ENCODE assay signal across 11 cellular contexts in genomic region chr21:45972353-45972715, GRCh38. TPM values are rescaled to one million over a fixed set of nuclear protein-coding genes. Genes with fewer than 3 reads are reported as not detected.
A peak's percentile ranks its signal among the peaks of the same experiment; 100 is the strongest.
DNase-seq lines count a peak whose midpoint lies in the region; TF ChIP-seq lines count a peak whose summit lies in the region.
"Had no signal": no experiment of that assay in that cellular context is flagged by ENCODE, and none has a peak within 500 bp of the region (broad histone marks: within the 10 kb centered on the region; RNA-seq: fewer than 3 reads in every experiment).

No MANE protein-coding gene starts in this region.

- CTCF ChIA-PET in PC-9 (lab: Charles Lee), result interaction anchor here (1.0 kb wide), 1 partner anchor 171 kb away, joined by 5 read pairs; no protein-coding TSS in a partner anchor

- intact Hi-C loops in PC-9 (cut with micrococcal nuclease; ENCODE audit: unreplicated experiment), result loop anchor here (2.0 to 5.0 kb wide), 2 partner anchors 125 to 170 kb away; partner anchors contain the start of gene COL6A2

- no peaks in the 10 kb centered on the region; the same call in 1 of the 2 replicates for H3F3A ChIP-seq in PC-9 (ENCODE audit: insufficient read depth, low read depth)

- no peak overlapping the region for H3K4me3 ChIP-seq in esophagus (ENCODE audit: low read depth in 1 of 2, low read length in 2 of 2)
- H3K4me3 ChIP-seq in muscle layer of duodenum (ENCODE audit: low read depth in 1 of 2, low read length in 2 of 2), result peak overlapping the region in 1 of 2 donors; percentile 64
- peak overlapping the region; percentile 40 for H3K4me3 ChIP-seq in urinary bladder (ENCODE audit: low read depth, low read length)
- H3K4me3 ChIP-seq in PC-9, result no peak overlapping the region

- no peak for TF ChIP-seq CTCF in PC-9 (conservative IDR thresholded peaks at IDR 0.05)

- no peaks in the 10 kb centered on the region for H3K9me2 ChIP-seq in PC-9 (ENCODE audit: insufficient read depth)

- H3K4me1 ChIP-seq in esophagus (ENCODE audit: control insufficient read depth in 2 of 2, insufficient read depth in 2 of 2, low read length in 1 of 2) (peaks cover 3 to 18% of the 10 kb centered on the region in 2 donors), muscle layer of duodenum (ENCODE audit: control insufficient read depth in 1 of 2, insufficient read depth in 2 of 2, low read length in 2 of 2) (peaks cover 0 to 48% of the 10 kb centered on the region in 2 donors), urinary bladder (ENCODE audit: insufficient read depth) (no peaks in the 10 kb centered on the region), PC-9 (replicated peaks; ENCODE audit: insufficient read depth) (peaks cover 16% of the 10 kb centered on the region)

- no TSS peak for BruUV-seq in PC-9 (replicated peaks; lab: Mats Ljungman, UMichigan)

- H3K27ac ChIP-seq in esophagus (ENCODE audit: low read depth in 2 of 2, low read length in 1 of 2), result peak overlapping the region; percentile 83 to 93
- peak overlapping the region; percentile 69 for H3K27ac ChIP-seq in muscle layer of duodenum (ENCODE audit: low read length)
- peak overlapping the region; percentile 85 for H3K27ac ChIP-seq in urinary bladder (ENCODE audit: low read depth)
- H3K27ac ChIP-seq in PC-9, result no peak overlapping the region

- H3K79me2 ChIP-seq in PC-9 (ENCODE audit: low read depth), result no peaks in the 10 kb centered on the region

- H3K9me3 ChIP-seq in esophagus (ENCODE audit: control insufficient read depth in 2 of 2, insufficient read depth in 1 of 2, low read depth in 1 of 2, low read length in 1 of 2), result no peaks in the 10 kb centered on the region
- H3K9me3 ChIP-seq in muscle layer of duodenum (ENCODE audit: control insufficient read depth in 1 of 2, low read length in 2 of 2), result no peaks in the 10 kb centered on the region
- no peaks in the 10 kb centered on the region for H3K9me3 ChIP-seq in PC-9 (ENCODE audit: insufficient read depth, low read depth)

- no peak overlapping the region for H2AFZ ChIP-seq in PC-9

- POLR2A ChIA-PET in PC-9 (lab: Charles Lee; ENCODE audit: unreplicated experiment), result no interaction called here

- H3K36me3 ChIP-seq in esophagus (ENCODE audit: control insufficient read depth in 2 of 2, insufficient read depth in 2 of 2, low read length in 1 of 2), result no peaks in the 10 kb centered on the region
- no peaks in the 10 kb centered on the region for H3K36me3 ChIP-seq in muscle layer of duodenum (ENCODE audit: control insufficient read depth in 1 of 2, insufficient read depth in 2 of 2, low read length in 2 of 2)
- no peaks in the 10 kb centered on the region for H3K36me3 ChIP-seq in urinary bladder (ENCODE audit: insufficient read depth)
- H3K36me3 ChIP-seq in PC-9 (ENCODE audit: low read depth), result no peaks in the 10 kb centered on the region

- peak; percentile 63 for DNase-seq in activated CD8-positive, alpha-beta memory T cell treated with anti-CD3 and anti-CD28 coated beads for 24 hours
- DNase-seq in activated CD8-positive, alpha-beta memory T cell treated with anti-CD3 and anti-CD28 coated beads, Interleukin-2, amount 50 U/mL, for 48 hours, result no peak
- DNase-seq in NCI-H2171 (lab: John Stamatoyannopoulos, UW), result no peak
- no peak for DNase-seq in PC-9
- no peak for DNase-seq in kidney tubule cell (ENCODE audit: low spot score)
- DNase-seq: activated T-cell treated with anti-CD3 and anti-CD28 coated beads for 4 hours, midbrain, MV-4-11 had no signal

- no peak overlapping the region for H3K4me2 ChIP-seq in PC-9

- H4K20me1 ChIP-seq in PC-9 (ENCODE audit: insufficient read depth), result no peaks in the 10 kb centered on the region

- 42 to 53% methylated on average over 19 of the region's 19 CpGs for WGBS in esophagus, 2 donors
- 24% methylated on average over 19 of the region's 19 CpGs for WGBS in urinary bladder

- H3K27me3 ChIP-seq in esophagus (ENCODE audit: control insufficient read depth in 1 of 2, insufficient read depth in 2 of 2, low read length in 2 of 2) (peaks cover 0 to 9% of the 10 kb centered on the region in 2 donors), muscle layer of duodenum (ENCODE audit: low read depth, low read length) (peaks cover 6% of the 10 kb centered on the region), PC-9 (ENCODE audit: insufficient read depth, low read depth) (no peaks in the 10 kb centered on the region)

RNA-seq across cellular contexts. Expression of gene COL6A1, which starts 9.2 kb away (rescaled TPM):
- polyA plus RNA-seq in esophagus, result 100 to 1,000 TPM; 105 to 123 TPM
- 678 TPM for total RNA-seq in urinary bladder
- 1,050 TPM for polyA plus RNA-seq in urinary bladder
- total RNA-seq in PC-9 (2021), result 43.1 and 51.8 TPM in 2 replicates

Comparison
In these comparisons a context has a peak if more than half of its experiments do, and no peak if none do; other contexts are left out.
1. RNA of gene COL6A1, which starts 9.2 kb away (total RNA-seq): 678 TPM in urinary bladder (single experiment); 43.1 to 51.8 TPM in PC-9; every median in the first group is over 10 times any median in the second.